8 cellular contexts compared by ENCODE assay signal in the genomic region with DNA sequence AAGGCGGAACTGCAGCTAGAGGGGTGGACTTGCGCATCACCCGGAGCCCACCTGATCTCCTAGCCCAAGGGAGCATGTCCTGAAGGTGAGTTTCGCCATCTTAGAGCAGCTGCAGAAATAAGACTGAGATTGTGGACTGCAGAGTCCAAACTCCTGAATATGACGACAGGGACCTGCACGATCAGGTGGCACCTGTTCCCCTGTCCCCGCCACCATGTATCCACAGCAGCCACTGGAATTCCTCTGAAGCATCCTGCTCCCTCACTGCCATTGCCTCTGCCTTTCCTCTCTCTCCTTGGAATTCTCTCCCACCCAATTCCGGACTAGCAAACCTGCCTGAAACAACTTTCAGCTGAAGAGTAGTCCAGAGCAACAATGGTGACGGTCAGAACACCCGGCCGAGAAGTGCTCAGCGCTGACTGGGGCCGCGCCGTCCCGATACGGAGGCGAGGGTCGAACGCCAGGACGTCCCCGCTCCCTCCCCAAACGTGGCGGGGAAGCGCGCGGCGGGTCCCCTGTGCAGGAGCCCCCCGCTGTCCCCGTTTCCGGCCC. TPM values are rescaled to one million over a fixed set of nuclear protein-coding genes. Genes with fewer than 3 reads are reported as not detected.
DNase-seq lines count a peak whose midpoint lies in the region; ATAC-seq, FAIRE-seq and TF ChIP-seq lines count a peak whose summit lies in the region.

No MANE protein-coding gene starts in this region.

- H3K4me3 Mint-ChIP-seq in activated CD4-positive, alpha-beta memory T cell treated with anti-CD3 and anti-CD28 coated beads for 36 hours = peak overlapping the region; percentile 96

- CTCF ChIA-PET in activated CD4-positive, alpha-beta memory T cell treated with anti-CD3 and anti-CD28 coated beads for 36 hours (lab: Charles Lee) = interaction anchor here (0.6 kb wide), 1 partner anchor 15 kb away, joined by 3 read pairs; a partner anchor contains a TSS

- FAIRE-seq in HTR-8/SVneo (lab: Jason Lieb, UNC) (no peak), RCC 7860 (lab: Jason Lieb, UNC) (no peak)

- H3K27ac Mint-ChIP-seq in activated CD4-positive, alpha-beta memory T cell treated with anti-CD3 and anti-CD28 coated beads for 36 hours = no peak overlapping the region

- H3K4me1 ChIP-seq in heart left ventricle = peaks cover 5 to 49% (median 35%) of the 10 kb centered on the region in 12 donors
- H3K4me1 ChIP-seq in iPS-15b (ENCODE audit: control insufficient read depth, insufficient read depth, low read length) = no peaks in the 10 kb centered on the region
- H3K4me1 ChIP-seq in stomach smooth muscle (ENCODE audit: control insufficient read depth, insufficient read depth, low read length) = peaks cover 27% of the 10 kb centered on the region

- H3K36me3 ChIP-seq in heart left ventricle (no peaks in the 10 kb centered on the region), iPS-15b (ENCODE audit: control insufficient read depth, insufficient read depth, low read length) (no peaks in the 10 kb centered on the region), stomach smooth muscle (ENCODE audit: control insufficient read depth in 2 of 2, insufficient read depth in 2 of 2, low read length in 2 of 2) (no peaks in the 10 kb centered on the region)

- H3K27ac ChIP-seq in heart left ventricle (peak overlapping the region in 10 of 12 donors; percentile 66 to 96 (median 88)), stomach smooth muscle (ENCODE audit: low read length) (peak overlapping the region; percentile 24)

- H3K27me3 ChIP-seq in heart left ventricle (no peaks in the 10 kb centered on the region), iPS-15b (ENCODE audit: control insufficient read depth, insufficient read depth, low read length) (peaks cover 20% of the 10 kb centered on the region), stomach smooth muscle (ENCODE audit: control insufficient read depth in 1 of 2, insufficient read depth in 2 of 2, low read length in 2 of 2) (no peaks in the 10 kb centered on the region)

- H3K36me3 Mint-ChIP-seq in activated CD4-positive, alpha-beta memory T cell treated with anti-CD3 and anti-CD28 coated beads for 36 hours = peaks cover 6% of the 10 kb centered on the region

- ATAC-seq in heart left ventricle (peak in 2 of 4 donors; percentile 7 to 35), left ventricle myocardium superior (no peak)

- H3K4me1 Mint-ChIP-seq in activated CD4-positive, alpha-beta memory T cell treated with anti-CD3 and anti-CD28 coated beads for 36 hours (ENCODE audit: low read depth) = peaks cover 35% of the 10 kb centered on the region

- POLR2A ChIA-PET in activated CD4-positive, alpha-beta memory T cell treated with anti-CD3 and anti-CD28 coated beads for 36 hours (lab: Charles Lee) = interaction anchor here (1.3 kb wide), 1 partner anchor 12 kb away, joined by 3 read pairs; no protein-coding TSS in a partner anchor

- intact Hi-C loops in heart left ventricle (cut with DNase I) (loop anchor here in 5 of 10 donors (5.0 to 10.0 kb wide), 4 partner anchors 216 to 264 kb away; no protein-coding TSS in a partner anchor), left ventricle myocardium superior (cut with micrococcal nuclease) (loop anchor here (10.0 kb wide), 1 partner anchor 219 kb away; no protein-coding TSS in a partner anchor)
- intact Hi-C loops in activated CD4-positive, alpha-beta memory T cell treated with anti-CD3 and anti-CD28 coated beads for 36 hours (cut with micrococcal nuclease) = loop anchor here (1.0 to 2.0 kb wide), 3 partner anchors 16 to 248 kb away; a partner anchor contains a TSS

- TF ChIP-seq CTCF in heart left ventricle (IDR thresholded peaks at IDR 0.05) = no peak

- H3K4me3 ChIP-seq in heart left ventricle (peak overlapping the region; percentile 77 to 99 (median 94)), iPS-15b (ENCODE audit: low read depth, low read length) (peak overlapping the region; percentile 82), stomach smooth muscle (ENCODE audit: low read length in 2 of 2) (peak overlapping the region; percentile 68 to 100)

- peaks cover 14% of the 10 kb centered on the region for H3K27me3 Mint-ChIP-seq in activated CD4-positive, alpha-beta memory T cell treated with anti-CD3 and anti-CD28 coated beads for 36 hours

- DNase-seq in heart left ventricle (no peak), left ventricle myocardium superior (no peak), HTR-8/SVneo (ENCODE audit: insufficient read length, low spot score) (no peak), midbrain (lab: John Stamatoyannopoulos, UW) (no peak), RCC 7860 (ENCODE audit: low spot score) (no peak)
- no peak for DNase-seq in activated CD4-positive, alpha-beta memory T cell treated with anti-CD3 and anti-CD28 coated beads for 36 hours

- peaks cover 6% of the 10 kb centered on the region for H3K9me3 Mint-ChIP-seq in activated CD4-positive, alpha-beta memory T cell treated with anti-CD3 and anti-CD28 coated beads for 36 hours

- WGBS in heart left ventricle, 4 donors = 16 to 18% (median 17%) methylated on average over 26 to 31 of the region's 31 CpGs

- TF ChIP-seq POLR2A in heart left ventricle (IDR thresholded peaks at IDR 0.05) = no peak

- H3K9ac ChIP-seq in iPS-15b (ENCODE audit: low read depth, low read length) (no peak overlapping the region), stomach smooth muscle (ENCODE audit: low read length in 2 of 2) (peak overlapping the region; percentile 54 to 71)

- H3K9me3 ChIP-seq in heart left ventricle (no peaks in the 10 kb centered on the region), iPS-15b (ENCODE audit: control insufficient read depth, insufficient read depth, low read length) (peaks cover 15% of the 10 kb centered on the region), stomach smooth muscle (ENCODE audit: control insufficient read depth in 2 of 2, low read length in 2 of 2) (no peaks in the 10 kb centered on the region)

RNA-seq across cellular contexts. Expression of a gene that starts 0.7 kb away (rescaled TPM):
- total RNA-seq in heart left ventricle = 10 to 100 TPM; 12.1 to 29.4 (median 19.9) TPM
- polyA plus RNA-seq in heart left ventricle = 1 to 10 TPM; 6.6 to 7.3 TPM
- total RNA-seq in left ventricle myocardium superior = 20.5 TPM
- total RNA-seq in activated CD4-positive, alpha-beta memory T cell treated with anti-CD3 and anti-CD28 coated beads for 36 hours = 10 to 100 TPM; 18.4 to 20.0 TPM

RNA-seq across cellular contexts. Expression of a gene that starts 15.0 kb away (rescaled TPM):
- total RNA-seq in heart left ventricle (10 to 100 TPM in 1 of 9 donors, 1 to 10 TPM in 8; 5.5 to 10.7 (median 8.0) TPM), left ventricle myocardium superior (15.3 TPM)
- 10 to 100 TPM in 1 of 2 donors, 1 to 10 TPM in 1; 2.6 to 10.0 TPM for polyA plus RNA-seq in heart left ventricle
- under 1 TPM; 0.41 to 0.55 TPM for total RNA-seq in activated CD4-positive, alpha-beta memory T cell treated with anti-CD3 and anti-CD28 coated beads for 36 hours

Comparison
In these comparisons a context has a peak if more than half of its experiments do, and no peak if none do; other contexts are left out.
1. RNA of a gene that starts 15.0 kb away (total RNA-seq): 15.3 TPM in left ventricle myocardium superior (single experiment) and 5.5 to 10.7 TPM in heart left ventricle; 0.41 to 0.55 TPM in activated CD4-positive, alpha-beta memory T cell treated with anti-CD3 and anti-CD28 coated beads for 36 hours; every median in the first group is over 4 times any median in the second.
2. Peak in every context shown above with its lines, with median percentiles within 50 percentile points of each other: H3K4me3 ChIP-seq.